13 cellular contexts compared by ENCODE assay signal in the genomic region with DNA sequence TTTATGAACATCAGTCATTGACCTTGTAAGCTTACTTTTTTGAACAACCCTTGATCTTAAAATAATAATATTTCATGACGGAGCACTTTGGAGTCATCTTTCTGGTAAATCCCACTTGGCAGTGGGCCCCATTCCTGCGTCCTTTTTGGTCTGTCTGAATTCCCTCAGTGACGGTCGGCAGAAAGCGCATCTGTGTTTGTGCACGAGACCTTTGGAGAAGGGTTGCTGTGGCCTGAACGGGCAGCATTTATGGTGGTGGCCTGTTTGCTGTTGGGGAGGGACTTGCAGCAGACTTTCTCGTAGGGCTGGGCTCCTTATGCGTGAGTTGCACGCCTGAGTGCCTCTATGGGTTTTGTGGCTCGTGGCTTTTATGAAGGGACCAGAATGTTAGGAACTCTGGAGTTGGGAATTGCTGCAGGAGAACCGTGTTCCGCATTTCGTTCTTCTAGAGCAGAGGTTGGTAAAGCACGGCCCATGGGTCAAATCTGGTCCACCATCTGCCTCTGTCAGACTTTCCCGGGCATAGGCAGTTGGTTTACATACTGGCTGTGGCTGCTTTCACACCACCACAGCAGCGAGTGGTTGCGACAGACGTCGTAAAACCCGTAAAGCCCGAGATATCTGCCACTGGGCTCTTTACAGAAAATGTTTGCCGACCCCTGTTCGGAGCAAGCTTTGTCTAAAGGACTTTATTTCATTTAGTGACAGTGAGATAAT. TPM values are rescaled to one million over a fixed set of nuclear protein-coding genes. Genes with fewer than 3 reads are reported as not detected.
DNase-seq lines count a peak whose midpoint lies in the region; ATAC-seq and TF ChIP-seq lines count a peak whose summit lies in the region.
"Had no signal": no experiment of that assay in that cellular context is flagged by ENCODE, and none has a peak within 500 bp of the region (broad histone marks: within the 10 kb centered on the region; RNA-seq: fewer than 3 reads in every experiment).

No MANE protein-coding gene starts in this region.

- TF ChIP-seq CTCF in fibroblast of villous mesenchyme (IDR thresholded peaks at IDR 0.05; ENCODE audit: insufficient read depth, low read depth, low read length) = no peak

- H3K4me1 ChIP-seq in skeletal muscle tissue (ENCODE audit: control insufficient read depth in 3 of 3, insufficient read depth in 3 of 3, low read length in 3 of 3) = peaks cover 11 to 46% (median 36%) of the 10 kb centered on the region in 3 donors

- H3K27ac ChIP-seq in skeletal muscle tissue (ENCODE audit: low read depth, low read length) = peak overlapping the region; percentile 9

- peak overlapping the region; percentile 1 for H3K4me3 ChIP-seq in fibroblast of villous mesenchyme (ENCODE audit: low read depth, low read length)
- H3K4me3 ChIP-seq in skeletal muscle tissue (ENCODE audit: low read length in 3 of 3) = no peak overlapping the region
- H3K4me3 ChIP-seq: MG63 had no signal

- H3K27me3 Mint-ChIP-seq in activated CD4-positive, alpha-beta T cell treated with anti-CD3 and anti-CD28 coated beads for 36 hours = no peaks in the 10 kb centered on the region
- H3K27me3 Mint-ChIP-seq: naive B cell had no signal

- peaks cover 28 to 42% (median 39%) of the 10 kb centered on the region in 3 donors for H3K36me3 ChIP-seq in skeletal muscle tissue (ENCODE audit: control insufficient read depth in 3 of 3, insufficient read depth in 3 of 3, low read length in 3 of 3)

- intact Hi-C loops in activated CD4-positive, alpha-beta T cell treated with anti-CD3 and anti-CD28 coated beads for 36 hours (cut with DNase I, micrococcal nuclease) = loop anchor here (5.0 to 10.0 kb wide), 4 partner anchors 195 to 645 kb away; a partner anchor contains a TSS

- CTCF ChIA-PET in activated CD4-positive, alpha-beta T cell treated with anti-CD3 and anti-CD28 coated beads for 36 hours (lab: Charles Lee) = interaction anchor here (0.6 to 12.8 kb wide), 12 partner anchors 8 to 91 kb away, joined by 3 to 171 read pairs (median 10); a partner anchor contains a TSS
- CTCF ChIA-PET in HEK293T (lab: Yijun Ruan, JAX) = interaction anchor here (0.6 to 3.0 kb wide), 4 partner anchors 33 to 1260 kb away, joined by 3 to 9 read pairs (median 4); no protein-coding TSS in a partner anchor

- DNase-seq in activated CD4-positive, alpha-beta T cell treated with anti-CD3 and anti-CD28 coated beads for 36 hours = no peak
- no peak for DNase-seq in activated CD4-positive, alpha-beta T cell treated with anti-CD3 and anti-CD28 coated beads for 48 hours
- DNase-seq in NCI-H510A (lab: John Stamatoyannopoulos, UW) (peak; percentile 48), fibroblast of villous mesenchyme (ENCODE audit: low read depth) (peak; percentile 94), ureter (ENCODE audit: low spot score) (no peak), HEK293T (ENCODE audit: extremely low spot score) (no peak)
- no peak for DNase-seq in stimulated activated CD4-positive, alpha-beta T cell treated with anti-CD3 and anti-CD28 coated beads, Interleukin-2, amount 100 ng/mL, for 24 hours
- DNase-seq: glutamatergic neuron, MG63, naive B cell, NCI-H2227 treated with DMSO at 0.1 percent for 48 hours, substantia nigra had no signal

- no peak for ATAC-seq in activated CD4-positive, alpha-beta T cell treated with anti-CD3 and anti-CD28 coated beads for 36 hours

- no peaks in the 10 kb centered on the region for H3K9me3 ChIP-seq in skeletal muscle tissue (ENCODE audit: control insufficient read depth in 3 of 3, low read length in 3 of 3)
- H3K9me3 ChIP-seq: MG63 had no signal

- no peak overlapping the region for H3K9ac ChIP-seq in skeletal muscle tissue (ENCODE audit: low read depth in 1 of 3, low read length in 3 of 3)

- H3K4me1 Mint-ChIP-seq in activated CD4-positive, alpha-beta T cell treated with anti-CD3 and anti-CD28 coated beads for 36 hours = peaks cover 48% of the 10 kb centered on the region

- H3K27ac Mint-ChIP-seq in activated CD4-positive, alpha-beta T cell treated with anti-CD3 and anti-CD28 coated beads for 36 hours = peak overlapping the region; percentile 75

- H3K27me3 ChIP-seq in skeletal muscle tissue (ENCODE audit: control insufficient read depth in 3 of 3, insufficient read depth in 3 of 3, low read length in 3 of 3) = no peaks in the 10 kb centered on the region
- H3K27me3 ChIP-seq: MG63 had no signal

- no peaks in the 10 kb centered on the region for H3K9me3 Mint-ChIP-seq in activated CD4-positive, alpha-beta T cell treated with anti-CD3 and anti-CD28 coated beads for 36 hours (ENCODE audit: low read depth)
- H3K9me3 Mint-ChIP-seq: naive B cell had no signal

- POLR2A ChIA-PET in activated CD4-positive, alpha-beta T cell treated with anti-CD3 and anti-CD28 coated beads for 36 hours (lab: Charles Lee) = no interaction called here
- POLR2A ChIA-PET in HEK293T (lab: Yijun Ruan, JAX) = no interaction called here

- peaks cover 58% of the 10 kb centered on the region for H3K36me3 Mint-ChIP-seq in activated CD4-positive, alpha-beta T cell treated with anti-CD3 and anti-CD28 coated beads for 36 hours (ENCODE audit: low read depth)

- no peak overlapping the region for H3K4me3 Mint-ChIP-seq in activated CD4-positive, alpha-beta T cell treated with anti-CD3 and anti-CD28 coated beads for 36 hours

TF ChIP-seq in HEK293T, 16 proteins besides CTCF, POLR2A, EP300 and RAD21:
- TF ChIP-seq FOXK2 (IDR thresholded peaks at IDR 0.05) = no peak
- no peak for TF ChIP-seq NFRKB (IDR thresholded peaks at IDR 0.05)
- TF ChIP-seq L3MBTL2 (conservative IDR thresholded peaks at IDR 0.05) = no peak
- no peak for TF ChIP-seq FOXA1 (IDR thresholded peaks at IDR 0.05)
- TF ChIP-seq ZNF384 (IDR thresholded peaks at IDR 0.05) = no peak
- no peak for TF ChIP-seq HDGF (IDR thresholded peaks at IDR 0.05; ENCODE audit: borderline replicate concordance)
- TF ChIP-seq SP1 (IDR thresholded peaks at IDR 0.05) = no peak
TF ChIP-seq in HEK293T: peak in this region for 0.

RNA-seq across cellular contexts. Expression of a gene that starts 30.8 kb away (rescaled TPM):
- 10 to 100 TPM; 40.6 to 42.9 TPM for total RNA-seq in activated CD4-positive, alpha-beta T cell treated with anti-CD3 and anti-CD28 coated beads for 36 hours
- 62.2 and 69.6 TPM in 2 replicates for total RNA-seq in fibroblast of villous mesenchyme
- total RNA-seq in skeletal muscle tissue = 18.8 TPM
- total RNA-seq in ureter = 32.3 TPM

Comparison
In these comparisons a context has a peak if more than half of its experiments do, and no peak if none do; other contexts are left out.
1. DNase-seq: peak in NCI-H510A (single experiment) and fibroblast of villous mesenchyme (single experiment); none in activated CD4-positive, alpha-beta T cell treated with anti-CD3 and anti-CD28 coated beads for 36 hours (single experiment), activated CD4-positive, alpha-beta T cell treated with anti-CD3 and anti-CD28 coated beads for 48 hours (single experiment), ureter (single experiment), HEK293T (single experiment) and stimulated activated CD4-positive, alpha-beta T cell treated with anti-CD3 and anti-CD28 coated beads, Interleukin-2, amount 100 ng/mL, for 24 hours (0 of 2).